ENCODE assay signal across 1 cellular context in the genomic region with DNA sequence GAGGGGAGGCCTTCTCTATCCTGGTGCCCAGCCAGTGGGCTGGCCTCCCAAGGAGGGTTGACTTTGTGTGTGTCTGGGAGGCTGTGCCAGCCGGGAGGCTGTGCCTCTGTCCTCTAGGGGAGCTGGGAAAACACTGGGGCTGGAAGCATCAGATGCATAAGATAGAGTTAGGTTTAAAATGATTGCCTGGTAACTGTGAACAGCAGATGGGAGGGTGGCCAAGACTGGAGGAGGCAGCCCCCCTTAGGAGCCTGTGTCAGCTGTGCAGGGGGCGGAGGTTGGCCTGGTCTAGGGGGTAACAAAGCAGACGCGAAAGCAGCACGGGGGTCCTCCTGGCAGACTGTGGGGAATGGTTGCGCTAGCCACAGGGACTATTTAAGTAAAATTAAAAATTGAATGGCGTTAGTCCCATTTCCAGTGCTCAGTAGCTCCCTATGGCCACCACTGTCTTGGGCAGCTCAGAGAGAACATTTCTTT.
TF ChIP-seq lines count a peak whose summit lies in the region.

No MANE protein-coding gene starts in this region.

TF ChIP-seq in WTC11, 78 proteins besides CTCF, POLR2A, EP300 and RAD21 (continued from another document):
- TF ChIP-seq, protein P1, sequence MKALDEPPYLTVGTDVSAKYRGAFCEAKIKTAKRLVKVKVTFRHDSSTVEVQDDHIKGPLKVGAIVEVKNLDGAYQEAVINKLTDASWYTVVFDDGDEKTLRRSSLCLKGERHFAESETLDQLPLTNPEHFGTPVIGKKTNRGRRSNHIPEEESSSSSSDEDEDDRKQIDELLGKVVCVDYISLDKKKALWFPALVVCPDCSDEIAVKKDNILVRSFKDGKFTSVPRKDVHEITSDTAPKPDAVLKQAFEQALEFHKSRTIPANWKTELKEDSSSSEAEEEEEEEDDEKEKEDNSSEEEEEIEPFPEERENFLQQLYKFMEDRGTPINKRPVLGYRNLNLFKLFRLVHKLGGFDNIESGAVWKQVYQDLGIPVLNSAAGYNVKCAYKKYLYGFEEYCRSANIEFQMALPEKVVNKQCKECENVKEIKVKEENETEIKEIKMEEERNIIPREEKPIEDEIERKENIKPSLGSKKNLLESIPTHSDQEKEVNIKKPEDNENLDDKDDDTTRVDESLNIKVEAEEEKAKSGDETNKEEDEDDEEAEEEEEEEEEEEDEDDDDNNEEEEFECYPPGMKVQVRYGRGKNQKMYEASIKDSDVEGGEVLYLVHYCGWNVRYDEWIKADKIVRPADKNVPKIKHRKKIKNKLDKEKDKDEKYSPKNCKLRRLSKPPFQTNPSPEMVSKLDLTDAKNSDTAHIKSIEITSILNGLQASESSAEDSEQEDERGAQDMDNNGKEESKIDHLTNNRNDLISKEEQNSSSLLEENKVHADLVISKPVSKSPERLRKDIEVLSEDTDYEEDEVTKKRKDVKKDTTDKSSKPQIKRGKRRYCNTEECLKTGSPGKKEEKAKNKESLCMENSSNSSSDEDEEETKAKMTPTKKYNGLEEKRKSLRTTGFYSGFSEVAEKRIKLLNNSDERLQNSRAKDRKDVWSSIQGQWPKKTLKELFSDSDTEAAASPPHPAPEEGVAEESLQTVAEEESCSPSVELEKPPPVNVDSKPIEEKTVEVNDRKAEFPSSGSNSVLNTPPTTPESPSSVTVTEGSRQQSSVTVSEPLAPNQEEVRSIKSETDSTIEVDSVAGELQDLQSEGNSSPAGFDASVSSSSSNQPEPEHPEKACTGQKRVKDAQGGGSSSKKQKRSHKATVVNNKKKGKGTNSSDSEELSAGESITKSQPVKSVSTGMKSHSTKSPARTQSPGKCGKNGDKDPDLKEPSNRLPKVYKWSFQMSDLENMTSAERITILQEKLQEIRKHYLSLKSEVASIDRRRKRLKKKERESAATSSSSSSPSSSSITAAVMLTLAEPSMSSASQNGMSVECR (CRISPR knock-in tag; IDR thresholded peaks at IDR 0.05; ENCODE audit: borderline replicate concordance): no peak
- TF ChIP-seq, protein P2, sequence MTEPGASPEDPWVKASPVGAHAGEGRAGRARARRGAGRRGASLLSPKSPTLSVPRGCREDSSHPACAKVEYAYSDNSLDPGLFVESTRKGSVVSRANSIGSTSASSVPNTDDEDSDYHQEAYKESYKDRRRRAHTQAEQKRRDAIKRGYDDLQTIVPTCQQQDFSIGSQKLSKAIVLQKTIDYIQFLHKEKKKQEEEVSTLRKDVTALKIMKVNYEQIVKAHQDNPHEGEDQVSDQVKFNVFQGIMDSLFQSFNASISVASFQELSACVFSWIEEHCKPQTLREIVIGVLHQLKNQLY (CRISPR knock-in tag; IDR thresholded peaks at IDR 0.05): no peak
- no peak for TF ChIP-seq ZNF671 (CRISPR knock-in tag; IDR thresholded peaks at IDR 0.05)
- TF ChIP-seq ELF4 (CRISPR knock-in tag; IDR thresholded peaks at IDR 0.05; ENCODE audit: low read depth): no peak
- no peak for TF ChIP-seq MXD4 (CRISPR knock-in tag; IDR thresholded peaks at IDR 0.05; ENCODE audit: borderline replicate concordance)
